In the genomic region with DNA sequence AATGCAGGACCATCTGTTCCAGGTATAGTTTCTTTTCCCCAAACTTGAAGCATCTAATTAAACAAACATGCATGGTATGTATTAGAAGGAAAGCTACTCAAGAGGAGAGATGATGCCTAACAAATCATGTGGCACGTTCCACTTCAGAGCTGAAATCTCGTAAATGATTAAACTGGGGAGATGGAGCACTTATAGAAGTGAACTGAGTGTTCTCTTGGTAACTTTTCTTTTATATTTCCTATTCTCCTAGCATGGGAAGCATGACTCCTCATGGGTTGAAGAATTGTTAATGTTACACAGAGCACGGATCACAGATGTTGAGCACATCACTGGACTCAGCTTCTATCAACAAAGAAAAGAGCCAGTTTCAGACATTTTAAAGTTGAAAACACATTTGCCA, we compare ENCODE assay signal across 21 cellular contexts.
DNase-seq lines count a peak whose midpoint lies in the region; ATAC-seq, FAIRE-seq and TF ChIP-seq lines count a peak whose summit lies in the region.
"Had no signal": no experiment of that assay in that cellular context is flagged by ENCODE, and none has a peak within 500 bp of the region (broad histone marks: within the 10 kb centered on the region; RNA-seq: fewer than 3 reads in every experiment).

No MANE protein-coding gene starts in this region.

- H3K4me1 Mint-ChIP-seq in nephron (peaks cover 6% of the 10 kb centered on the region), type B pancreatic cell (ENCODE audit: unreplicated experiment) (peaks cover 4% of the 10 kb centered on the region)
- H3K4me1 Mint-ChIP-seq: CD4-positive, CD25-positive, alpha-beta regulatory T cell; CD8-positive, alpha-beta memory T cell; IgD-negative memory B cell had no signal

- ATAC-seq in HG02970 (IDR thresholded peaks at IDR 0.05; ENCODE audit: low FRiP score, unreplicated experiment), result no peak
- no peak for ATAC-seq in pancreas
- ATAC-seq: GM23338, HepG2 had no signal

- intact Hi-C loops in pancreas (cut with DNase I), result loop anchor here in 1 of 3 donors (5.0 kb wide), 1 partner anchor 78 kb away; no protein-coding TSS in a partner anchor

- TF ChIP-seq CTCF in epithelial cell of proximal tubule (conservative IDR thresholded peaks at IDR 0.05; ENCODE audit: low read depth, low read length) (no peak), nephron (IDR thresholded peaks at IDR 0.05; ENCODE audit: unreplicated experiment in 3 of 3) (no peak), pancreas (IDR thresholded peaks at IDR 0.05) (no peak), type B pancreatic cell (conservative IDR thresholded peaks at IDR 0.05) (no peak)

- peaks cover 9% of the 10 kb centered on the region for H3K36me3 Mint-ChIP-seq in nephron (ENCODE audit: low read depth)
- peaks cover 7% of the 10 kb centered on the region for H3K36me3 Mint-ChIP-seq in type B pancreatic cell
- H3K36me3 Mint-ChIP-seq: CD4-positive, CD25-positive, alpha-beta regulatory T cell; CD8-positive, alpha-beta memory T cell; IgD-negative memory B cell had no signal

- H3K4me3 ChIP-seq in epithelial cell of proximal tubule (ENCODE audit: low read depth, low read length) (no peak overlapping the region), pancreas (no peak overlapping the region)
- H3K4me3 ChIP-seq: GM23338 had no signal

- WGBS in pancreas, 2 donors, result 62 to 63% methylated on average over 3 of the region's 3 CpGs

- H3K27ac Mint-ChIP-seq in nephron (peak overlapping the region; percentile 72 to 79 (median 74)), type B pancreatic cell (no peak overlapping the region)
- H3K27ac Mint-ChIP-seq: CD4-positive, CD25-positive, alpha-beta regulatory T cell; CD8-positive, alpha-beta memory T cell; GM23338; IgD-negative memory B cell had no signal

- H3K27me3 ChIP-seq in pancreas, result no peaks in the 10 kb centered on the region
- H3K27me3 ChIP-seq: BE2C had no signal

- DNase-seq in epithelial cell of proximal tubule (ENCODE audit: low read depth), result peak; percentile 72
- DNase-seq in kidney glomerular epithelial cell (lab: John Stamatoyannopoulos, UW), result peak; percentile 38
- no peak for DNase-seq in pancreas
- no peak for DNase-seq in type B pancreatic cell (ENCODE audit: extremely low spot score, unreplicated experiment)
- DNase-seq: ACHN; BE2C; C1 segment of cervical spinal cord; CD4-positive, CD25-positive, alpha-beta regulatory T cell; CD8-positive, alpha-beta memory T cell; COR-L47; DMS79 treated with DMSO at 0.1 percent for 48 hours; GF-D8; HCEC 1CT had no signal

- peaks cover 0 to 4% (median 0%) of the 10 kb centered on the region in 3 donors for H3K36me3 ChIP-seq in pancreas
- H3K36me3 ChIP-seq: BE2C had no signal

- H3K27me3 Mint-ChIP-seq in nephron (ENCODE audit: low read depth), result no peaks in the 10 kb centered on the region
- no peaks in the 10 kb centered on the region for H3K27me3 Mint-ChIP-seq in type B pancreatic cell

- H3K9me3 Mint-ChIP-seq in nephron (peaks cover 3% of the 10 kb centered on the region), type B pancreatic cell (no peaks in the 10 kb centered on the region)
- H3K9me3 Mint-ChIP-seq: CD8-positive, alpha-beta memory T cell; GM23338; IgD-negative memory B cell had no signal

- H3K9me3 ChIP-seq in pancreas, result no peaks in the 10 kb centered on the region
- H3K9me3 ChIP-seq: BE2C had no signal

- FAIRE-seq in pancreas (lab: Jason Lieb, UNC), result no peak
- FAIRE-seq: A204.1, D721Med, H54, HepG2 had no signal

- no peak overlapping the region for H3K27ac ChIP-seq in pancreas

- peaks cover 9 to 21% (median 14%) of the 10 kb centered on the region in 3 donors for H3K4me1 ChIP-seq in pancreas
- H3K4me1 ChIP-seq: BE2C had no signal

- H3K4me3 Mint-ChIP-seq in nephron (no peak overlapping the region), type B pancreatic cell (no peak overlapping the region)
- H3K4me3 Mint-ChIP-seq: CD4-positive, CD25-positive, alpha-beta regulatory T cell; CD8-positive, alpha-beta memory T cell; GM23338; IgD-negative memory B cell had no signal

Comparison
In these comparisons a context has a peak if more than half of its experiments do, and no peak if none do; other contexts are left out.
1. DNase-seq: peak in epithelial cell of proximal tubule (single experiment) and kidney glomerular epithelial cell (single experiment); none in pancreas (0 of 6) and type B pancreatic cell (single experiment).